ENCODE assay signal across 2 cellular contexts in the genomic region with DNA sequence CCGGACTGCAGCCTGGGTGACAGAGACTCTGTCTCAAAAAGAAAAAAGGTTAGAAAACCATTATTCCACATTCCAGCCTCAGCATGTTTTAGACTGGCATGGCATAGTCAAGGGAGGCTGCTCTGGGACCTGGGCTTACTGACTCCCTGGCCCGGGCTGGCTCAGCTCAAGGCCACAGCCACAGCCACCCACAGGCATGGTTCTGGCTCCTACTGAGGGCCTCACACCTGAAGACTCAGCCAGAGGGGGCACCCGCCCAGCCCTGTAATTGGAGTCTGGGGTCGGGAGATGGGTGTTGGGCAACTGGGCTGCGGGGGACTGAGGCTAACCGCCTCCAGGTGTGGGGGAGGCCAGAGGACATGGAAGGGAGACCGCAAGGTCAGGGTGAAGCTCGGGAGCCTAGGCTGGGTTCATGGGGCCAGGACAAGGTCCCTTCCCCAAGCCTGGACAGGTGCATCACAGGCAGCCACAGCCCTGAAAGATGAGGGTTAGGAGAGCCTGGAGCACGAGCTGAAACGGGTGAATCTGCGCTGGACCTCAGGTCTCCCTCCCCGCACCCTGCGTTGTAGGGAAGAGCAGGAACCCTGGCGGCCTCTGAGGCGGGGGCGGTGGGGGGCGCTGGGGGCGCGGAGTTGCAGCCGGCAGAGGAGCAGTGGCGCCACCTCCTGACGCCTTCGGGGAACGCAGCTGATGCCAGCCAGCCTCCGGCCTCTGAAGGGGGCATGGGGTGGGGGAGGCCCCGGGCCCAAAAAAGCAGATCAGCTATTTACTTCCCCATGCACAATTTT.
TF ChIP-seq lines count a peak whose summit lies in the region.

No MANE protein-coding gene starts in this region.

TF ChIP-seq in SK-N-SH, 30 proteins besides CTCF, POLR2A, EP300 and RAD21 (continued from another document):
- TF ChIP-seq, protein P1, sequence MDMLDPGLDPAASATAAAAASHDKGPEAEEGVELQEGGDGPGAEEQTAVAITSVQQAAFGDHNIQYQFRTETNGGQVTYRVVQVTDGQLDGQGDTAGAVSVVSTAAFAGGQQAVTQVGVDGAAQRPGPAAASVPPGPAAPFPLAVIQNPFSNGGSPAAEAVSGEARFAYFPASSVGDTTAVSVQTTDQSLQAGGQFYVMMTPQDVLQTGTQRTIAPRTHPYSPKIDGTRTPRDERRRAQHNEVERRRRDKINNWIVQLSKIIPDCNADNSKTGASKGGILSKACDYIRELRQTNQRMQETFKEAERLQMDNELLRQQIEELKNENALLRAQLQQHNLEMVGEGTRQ (IDR thresholded peaks at IDR 0.05; ENCODE audit: borderline replicate concordance, low read depth, low read length), result no peak
- TF ChIP-seq FOXM1 (IDR thresholded peaks at IDR 0.05; ENCODE audit: low read depth) (no peak), GATA2 (CRISPR knock-in tag; IDR thresholded peaks at IDR 0.05) (no peak), YY1 (IDR thresholded peaks at IDR 0.05; ENCODE audit: low read depth) (no peak), SIN3A (IDR thresholded peaks at IDR 0.05; ENCODE audit: borderline replicate concordance, low read depth, low read length) (no peak), POLR2AphosphoS5 (IDR thresholded peaks at IDR 0.05; ENCODE audit: low read depth, low read length) (no peak), NRF1 (IDR thresholded peaks at IDR 0.05; ENCODE audit: low read depth, low read length) (no peak)
- TF ChIP-seq, protein P2, sequence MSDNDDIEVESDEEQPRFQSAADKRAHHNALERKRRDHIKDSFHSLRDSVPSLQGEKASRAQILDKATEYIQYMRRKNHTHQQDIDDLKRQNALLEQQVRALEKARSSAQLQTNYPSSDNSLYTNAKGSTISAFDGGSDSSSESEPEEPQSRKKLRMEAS (IDR thresholded peaks at IDR 0.05; ENCODE audit: low read depth), result no peak
- TF ChIP-seq, protein P3, sequence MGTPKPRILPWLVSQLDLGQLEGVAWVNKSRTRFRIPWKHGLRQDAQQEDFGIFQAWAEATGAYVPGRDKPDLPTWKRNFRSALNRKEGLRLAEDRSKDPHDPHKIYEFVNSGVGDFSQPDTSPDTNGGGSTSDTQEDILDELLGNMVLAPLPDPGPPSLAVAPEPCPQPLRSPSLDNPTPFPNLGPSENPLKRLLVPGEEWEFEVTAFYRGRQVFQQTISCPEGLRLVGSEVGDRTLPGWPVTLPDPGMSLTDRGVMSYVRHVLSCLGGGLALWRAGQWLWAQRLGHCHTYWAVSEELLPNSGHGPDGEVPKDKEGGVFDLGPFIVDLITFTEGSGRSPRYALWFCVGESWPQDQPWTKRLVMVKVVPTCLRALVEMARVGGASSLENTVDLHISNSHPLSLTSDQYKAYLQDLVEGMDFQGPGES (IDR thresholded peaks at IDR 0.05; ENCODE audit: low read depth, low read length), result no peak

TF ChIP-seq in SK-N-SH treated with all-trans-retinoic acid at 6 μM for 48 hours, 23 proteins besides CTCF, POLR2A, EP300 and RAD21 (continued from another document):
- TF ChIP-seq, protein P4, sequence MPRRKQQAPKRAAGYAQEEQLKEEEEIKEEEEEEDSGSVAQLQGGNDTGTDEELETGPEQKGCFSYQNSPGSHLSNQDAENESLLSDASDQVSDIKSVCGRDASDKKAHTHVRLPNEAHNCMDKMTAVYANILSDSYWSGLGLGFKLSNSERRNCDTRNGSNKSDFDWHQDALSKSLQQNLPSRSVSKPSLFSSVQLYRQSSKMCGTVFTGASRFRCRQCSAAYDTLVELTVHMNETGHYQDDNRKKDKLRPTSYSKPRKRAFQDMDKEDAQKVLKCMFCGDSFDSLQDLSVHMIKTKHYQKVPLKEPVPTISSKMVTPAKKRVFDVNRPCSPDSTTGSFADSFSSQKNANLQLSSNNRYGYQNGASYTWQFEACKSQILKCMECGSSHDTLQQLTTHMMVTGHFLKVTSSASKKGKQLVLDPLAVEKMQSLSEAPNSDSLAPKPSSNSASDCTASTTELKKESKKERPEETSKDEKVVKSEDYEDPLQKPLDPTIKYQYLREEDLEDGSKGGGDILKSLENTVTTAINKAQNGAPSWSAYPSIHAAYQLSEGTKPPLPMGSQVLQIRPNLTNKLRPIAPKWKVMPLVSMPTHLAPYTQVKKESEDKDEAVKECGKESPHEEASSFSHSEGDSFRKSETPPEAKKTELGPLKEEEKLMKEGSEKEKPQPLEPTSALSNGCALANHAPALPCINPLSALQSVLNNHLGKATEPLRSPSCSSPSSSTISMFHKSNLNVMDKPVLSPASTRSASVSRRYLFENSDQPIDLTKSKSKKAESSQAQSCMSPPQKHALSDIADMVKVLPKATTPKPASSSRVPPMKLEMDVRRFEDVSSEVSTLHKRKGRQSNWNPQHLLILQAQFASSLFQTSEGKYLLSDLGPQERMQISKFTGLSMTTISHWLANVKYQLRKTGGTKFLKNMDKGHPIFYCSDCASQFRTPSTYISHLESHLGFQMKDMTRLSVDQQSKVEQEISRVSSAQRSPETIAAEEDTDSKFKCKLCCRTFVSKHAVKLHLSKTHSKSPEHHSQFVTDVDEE (CRISPR knock-in tag; IDR thresholded peaks at IDR 0.05), result no peak
- TF ChIP-seq ESRRG (CRISPR knock-in tag; IDR thresholded peaks at IDR 0.05) (no peak), SNAI2 (CRISPR knock-in tag; IDR thresholded peaks at IDR 0.05) (no peak)
